1 cellular context compared by ENCODE assay signal in the genomic region with DNA sequence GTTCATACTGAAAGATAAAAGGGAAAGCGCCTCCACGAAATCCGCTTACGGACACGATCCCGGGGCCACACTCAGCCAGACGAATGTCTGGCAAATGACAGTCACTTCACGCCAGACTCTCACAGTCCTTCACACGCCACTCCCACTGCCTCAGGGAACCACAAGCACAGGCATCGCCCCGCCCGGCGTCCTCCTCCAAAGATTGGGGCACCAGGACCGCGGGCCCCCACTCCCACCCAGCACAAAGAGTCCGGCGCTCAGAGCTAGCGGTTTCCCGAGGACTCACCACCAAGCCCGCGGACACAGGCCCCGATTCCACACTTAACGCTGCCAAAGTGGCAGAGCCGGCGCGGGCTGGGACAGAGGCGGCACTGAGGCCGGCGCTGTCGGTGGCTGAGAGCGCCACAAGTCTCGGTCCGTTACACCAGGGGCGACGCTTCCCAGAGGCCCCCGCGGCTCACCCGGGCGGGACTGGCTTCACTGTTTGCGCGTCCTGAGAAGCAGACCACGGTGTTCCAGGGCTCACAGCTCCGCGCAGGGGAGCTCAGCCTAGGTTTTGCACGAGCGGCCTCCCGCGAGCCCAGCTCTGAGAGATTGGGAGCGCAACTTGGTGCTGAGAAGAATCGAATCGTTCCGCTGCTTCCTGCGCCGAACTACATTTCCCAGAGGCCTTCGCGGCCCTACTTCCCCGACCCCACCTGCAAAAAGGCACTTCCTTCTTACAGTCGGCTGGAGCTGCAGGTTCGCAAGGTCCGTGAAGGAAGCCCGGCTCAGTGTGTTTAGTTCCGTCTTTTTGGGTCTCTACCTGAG.
TF ChIP-seq lines count a peak whose summit lies in the region.

ZNF569 (minus strand) TSS at position 647 of the 810 bp plus-strand sequence. CDS start 22,523 bp downstream, outside the sequence.

TF ChIP-seq in HepG2, 621 proteins besides CTCF, POLR2A, EP300 and RAD21 (continued from another document and continues in another):
- TF ChIP-seq ZNF710 (CRISPR knock-in tag; IDR thresholded peaks at IDR 0.05; ENCODE audit: borderline replicate concordance): 0 out of 2 replicates have a peak, but pooled peaks have one; percentile 57
- TF ChIP-seq KLF12 (CRISPR knock-in tag; IDR thresholded peaks at IDR 0.05; ENCODE audit: borderline replicate concordance): peak; percentile 87; the same call in 1 of the 2 replicates
- TF ChIP-seq SATB2 (CRISPR knock-in tag; IDR thresholded peaks at IDR 0.05): no peak
- TF ChIP-seq, protein P1, sequence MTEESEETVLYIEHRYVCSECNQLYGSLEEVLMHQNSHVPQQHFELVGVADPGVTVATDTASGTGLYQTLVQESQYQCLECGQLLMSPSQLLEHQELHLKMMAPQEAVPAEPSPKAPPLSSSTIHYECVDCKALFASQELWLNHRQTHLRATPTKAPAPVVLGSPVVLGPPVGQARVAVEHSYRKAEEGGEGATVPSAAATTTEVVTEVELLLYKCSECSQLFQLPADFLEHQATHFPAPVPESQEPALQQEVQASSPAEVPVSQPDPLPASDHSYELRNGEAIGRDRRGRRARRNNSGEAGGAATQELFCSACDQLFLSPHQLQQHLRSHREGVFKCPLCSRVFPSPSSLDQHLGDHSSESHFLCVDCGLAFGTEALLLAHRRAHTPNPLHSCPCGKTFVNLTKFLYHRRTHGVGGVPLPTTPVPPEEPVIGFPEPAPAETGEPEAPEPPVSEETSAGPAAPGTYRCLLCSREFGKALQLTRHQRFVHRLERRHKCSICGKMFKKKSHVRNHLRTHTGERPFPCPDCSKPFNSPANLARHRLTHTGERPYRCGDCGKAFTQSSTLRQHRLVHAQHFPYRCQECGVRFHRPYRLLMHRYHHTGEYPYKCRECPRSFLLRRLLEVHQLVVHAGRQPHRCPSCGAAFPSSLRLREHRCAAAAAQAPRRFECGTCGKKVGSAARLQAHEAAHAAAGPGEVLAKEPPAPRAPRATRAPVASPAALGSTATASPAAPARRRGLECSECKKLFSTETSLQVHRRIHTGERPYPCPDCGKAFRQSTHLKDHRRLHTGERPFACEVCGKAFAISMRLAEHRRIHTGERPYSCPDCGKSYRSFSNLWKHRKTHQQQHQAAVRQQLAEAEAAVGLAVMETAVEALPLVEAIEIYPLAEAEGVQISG (CRISPR knock-in tag; IDR thresholded peaks at IDR 0.05): peak; percentile 95
- TF ChIP-seq ZNF720 (CRISPR knock-in tag; IDR thresholded peaks at IDR 0.05): no peak
- TF ChIP-seq ZNF264 (CRISPR knock-in tag; IDR thresholded peaks at IDR 0.05): 0 out of 2 replicates have a peak, but pooled peaks have one; percentile 5
- peak; percentile 86 for TF ChIP-seq KDM2A (CRISPR knock-in tag; IDR thresholded peaks at IDR 0.05; ENCODE audit: borderline replicate concordance, low read depth)
- no peak for TF ChIP-seq SIX1 (CRISPR knock-in tag; IDR thresholded peaks at IDR 0.05; ENCODE audit: borderline replicate concordance)
- TF ChIP-seq TCF12 (IDR thresholded peaks at IDR 0.05): no peak
- peak; percentile 58; the same call in 1 of the 2 replicates for TF ChIP-seq TCF12 (CRISPR knock-in tag; IDR thresholded peaks at IDR 0.05)
- TF ChIP-seq STAT6 (CRISPR knock-in tag; IDR thresholded peaks at IDR 0.05; ENCODE audit: borderline replicate concordance): no peak
- 0 out of 2 replicates have a peak, but pooled peaks have one; percentile 28 for TF ChIP-seq SOX13 (IDR thresholded peaks at IDR 0.05)
- TF ChIP-seq SOX13 (CRISPR knock-in tag; conservative IDR thresholded peaks at IDR 0.05 in 1 of 2, IDR thresholded peaks at IDR 0.05 in 1 of 2): no peak
- peak; percentile 79; the same call in 1 of the 2 replicates for TF ChIP-seq ZSCAN31 (CRISPR knock-in tag; IDR thresholded peaks at IDR 0.05; ENCODE audit: low read depth)
- peak; percentile 80 for TF ChIP-seq TAF1 (CRISPR knock-in tag; IDR thresholded peaks at IDR 0.05)
- TF ChIP-seq THAP9 (CRISPR knock-in tag; IDR thresholded peaks at IDR 0.05; ENCODE audit: borderline replicate concordance): peak; percentile 59; the same call in 1 of the 2 replicates
- TF ChIP-seq USF2 (IDR thresholded peaks at IDR 0.05; ENCODE audit: low read depth, low read length): no peak
- TF ChIP-seq USF2 (CRISPR knock-in tag; IDR thresholded peaks at IDR 0.05; ENCODE audit: borderline replicate concordance): no peak
- no peak for TF ChIP-seq ATM (IDR thresholded peaks at IDR 0.05; ENCODE audit: borderline replicate concordance)
- TF ChIP-seq ZNF724P (CRISPR knock-in tag; IDR thresholded peaks at IDR 0.05; ENCODE audit: borderline replicate concordance): no peak
- TF ChIP-seq RARA (CRISPR knock-in tag; IDR thresholded peaks at IDR 0.05): 0 out of 2 replicates have a peak, but pooled peaks have one; percentile 17
- peak; percentile 89 for TF ChIP-seq MXD1 (CRISPR knock-in tag; IDR thresholded peaks at IDR 0.05)
- TF ChIP-seq ZNF766 (CRISPR knock-in tag; IDR thresholded peaks at IDR 0.05; ENCODE audit: borderline replicate concordance): peak; percentile 53; the same call in 1 of the 2 replicates
- peak; percentile 30; the same call in 1 of the 2 replicates for TF ChIP-seq THAP7 (CRISPR knock-in tag; IDR thresholded peaks at IDR 0.05)
- TF ChIP-seq YEATS4 (CRISPR knock-in tag; IDR thresholded peaks at IDR 0.05; ENCODE audit: borderline replicate concordance): peak; percentile 87
- no peak for TF ChIP-seq KDM3A (CRISPR knock-in tag; IDR thresholded peaks at IDR 0.05; ENCODE audit: low read depth)
- 0 out of 2 replicates have a peak, but pooled peaks have one; percentile 29 for TF ChIP-seq GPN1 (CRISPR knock-in tag; IDR thresholded peaks at IDR 0.05; ENCODE audit: borderline replicate concordance)
- peak; percentile 48; the same call in 1 of the 2 replicates for TF ChIP-seq NCOA1 (CRISPR knock-in tag; IDR thresholded peaks at IDR 0.05)
- TF ChIP-seq GLMP (CRISPR knock-in tag; IDR thresholded peaks at IDR 0.05; ENCODE audit: borderline replicate concordance): no peak
- TF ChIP-seq MYC (CRISPR knock-in tag; IDR thresholded peaks at IDR 0.05; ENCODE audit: borderline replicate concordance): peak; percentile 66; the same call in 1 of the 2 replicates
- 0 out of 2 replicates have a peak, but pooled peaks have one; percentile 14 for TF ChIP-seq ATAD3A (CRISPR knock-in tag; IDR thresholded peaks at IDR 0.05)
- no peak for TF ChIP-seq MAFG (CRISPR knock-in tag; IDR thresholded peaks at IDR 0.05)
- TF ChIP-seq ZNF556 (CRISPR knock-in tag; IDR thresholded peaks at IDR 0.05; ENCODE audit: borderline replicate concordance): peak; percentile 77
- TF ChIP-seq CHCHD3 (CRISPR knock-in tag; IDR thresholded peaks at IDR 0.05): no peak
- 0 out of 2 replicates have a peak, but pooled peaks have one; percentile 19 for TF ChIP-seq HOXD1 (CRISPR knock-in tag; IDR thresholded peaks at IDR 0.05)
- no peak for TF ChIP-seq JARID2 (CRISPR knock-in tag; IDR thresholded peaks at IDR 0.05; ENCODE audit: insufficient replicate concordance)
- no peak for TF ChIP-seq SMAD9 (CRISPR knock-in tag; IDR thresholded peaks at IDR 0.05)
- peak; percentile 58; the same call in 1 of the 2 replicates for TF ChIP-seq MIER3 (CRISPR knock-in tag; IDR thresholded peaks at IDR 0.05; ENCODE audit: borderline replicate concordance)
- no peak for TF ChIP-seq CC2D1A (CRISPR knock-in tag; IDR thresholded peaks at IDR 0.05)
- TF ChIP-seq ZZZ3 (CRISPR knock-in tag; IDR thresholded peaks at IDR 0.05; ENCODE audit: borderline replicate concordance): 0 out of 2 replicates have a peak, but pooled peaks have one; percentile 61
- 0 out of 2 replicates have a peak, but pooled peaks have one; percentile 48 for TF ChIP-seq ELF4 (CRISPR knock-in tag; IDR thresholded peaks at IDR 0.05; ENCODE audit: borderline replicate concordance)
- no peak for TF ChIP-seq TBX3 (IDR thresholded peaks at IDR 0.05; ENCODE audit: borderline replicate concordance)
- TF ChIP-seq DMAP1 (CRISPR knock-in tag; IDR thresholded peaks at IDR 0.05): peak; percentile 42; the same call in 1 of the 2 replicates
- TF ChIP-seq FOXP1 (IDR thresholded peaks at IDR 0.05): no peak
- 0 out of 2 replicates have a peak, but pooled peaks have one; percentile 5 for TF ChIP-seq FOXP1 (CRISPR knock-in tag; IDR thresholded peaks at IDR 0.05)
- 0 out of 2 replicates have a peak, but pooled peaks have one; percentile 35 for TF ChIP-seq ZNF33A (CRISPR knock-in tag; IDR thresholded peaks at IDR 0.05; ENCODE audit: borderline replicate concordance)
- TF ChIP-seq ZNF282 (IDR thresholded peaks at IDR 0.05; ENCODE audit: partially characterized antibody): no peak
- 0 out of 2 replicates have a peak, but pooled peaks have one; percentile 54 for TF ChIP-seq ZBTB7A (CRISPR knock-in tag; IDR thresholded peaks at IDR 0.05)
